Comparison of ENCODE assay signal across 8 cellular contexts in genomic region chr11:126917531-126918204, GRCh38.
A peak's percentile ranks its signal among the peaks of the same experiment; 100 is the strongest.
DNase-seq lines count a peak whose midpoint lies in the region; ATAC-seq and TF ChIP-seq lines count a peak whose summit lies in the region.

No MANE protein-coding gene starts in this region.

- intact Hi-C loops in mucosa of descending colon (cut with DNase I, micrococcal nuclease), result no loop called here

- TF ChIP-seq CTCF in mucosa of descending colon (IDR thresholded peaks at IDR 0.05), result no peak

- H3K4me1 ChIP-seq in mucosa of descending colon (ENCODE audit: low read depth), result no peaks in the 10 kb centered on the region

- no peaks in the 10 kb centered on the region for H3K9me3 ChIP-seq in mucosa of descending colon

- H3K36me3 Mint-ChIP-seq in activated naive CD4-positive, alpha-beta T cell treated with anti-CD3 and anti-CD28 coated beads, Interleukin-2, amount 50 U/mL, for 72 hours, result no peaks in the 10 kb centered on the region

- H3K9me3 Mint-ChIP-seq in activated naive CD4-positive, alpha-beta T cell treated with anti-CD3 and anti-CD28 coated beads, Interleukin-2, amount 50 U/mL, for 72 hours, result peaks cover 3% of the 10 kb centered on the region in 2 donors

- ATAC-seq in activated naive CD4-positive, alpha-beta T cell treated with anti-CD3 and anti-CD28 coated beads, Interleukin-2, amount 50 U/mL, for 72 hours, result peak; percentile 90 to 95
- peak; percentile 94 for ATAC-seq in HG02852 (IDR thresholded peaks at IDR 0.05; ENCODE audit: unreplicated experiment)
- ATAC-seq in mucosa of descending colon, result no peak

- H3K4me3 ChIP-seq in mucosa of descending colon, result no peak overlapping the region

- peak overlapping the region in 1 of 2 donors; percentile 46 for H3K27ac Mint-ChIP-seq in activated naive CD4-positive, alpha-beta T cell treated with anti-CD3 and anti-CD28 coated beads, Interleukin-2, amount 50 U/mL, for 72 hours

- DNase-seq in activated naive CD4-positive, alpha-beta T cell treated with anti-CD3 and anti-CD28 coated beads, Interleukin-2, amount 50 U/mL, for 72 hours (ENCODE audit: low spot score in 2 of 2), result peak in 1 of 2 donors; percentile 27
- no peak for DNase-seq in activated naive CD4-positive, alpha-beta T cell (lab: John Stamatoyannopoulos, UW)
- DNase-seq in RPMI7951 (ENCODE audit: low read depth) (peak; percentile 96), kidney tubule cell (ENCODE audit: low spot score) (peak; percentile 99), mesenteric fat pad (ENCODE audit: low spot score) (no peak), NCI-H82 treated with DMSO at 0.1 percent for 48 hours (lab: John Stamatoyannopoulos, UW; ENCODE audit: unreplicated experiment) (no peak), mucosa of descending colon (no peak)

- no peaks in the 10 kb centered on the region for H3K36me3 ChIP-seq in mucosa of descending colon (ENCODE audit: low read depth)

Comparison
In these comparisons a context has a peak if more than half of its experiments do, and no peak if none do; other contexts are left out.
1. DNase-seq: peak in RPMI7951 (single experiment) and kidney tubule cell (single experiment); none in activated naive CD4-positive, alpha-beta T cell (0 of 4), mesenteric fat pad (single experiment), NCI-H82 treated with DMSO at 0.1 percent for 48 hours (single experiment) and mucosa of descending colon (0 of 3).